ENCODE assay signal across 25 cellular contexts in the genomic region with DNA sequence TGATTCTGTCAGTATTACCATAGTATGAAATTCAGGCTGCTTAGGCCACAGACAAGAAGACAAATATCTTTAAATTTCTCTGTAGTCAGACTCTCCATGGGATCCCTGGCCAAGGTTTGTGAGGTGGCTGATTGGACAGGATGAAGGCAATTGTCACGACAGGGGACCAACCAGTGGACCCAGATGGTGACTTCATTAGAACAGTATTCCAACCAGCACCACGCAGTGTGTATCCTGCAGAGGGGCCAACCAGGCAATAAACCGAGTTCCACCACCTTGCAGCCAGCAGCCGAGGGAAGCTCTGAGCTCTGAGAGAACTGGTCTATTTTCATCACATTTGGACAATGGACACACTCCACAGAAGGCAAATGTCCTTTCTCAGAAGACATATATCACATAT. TPM values are rescaled to one million over a fixed set of nuclear protein-coding genes. Genes with fewer than 3 reads are reported as not detected.
"Had no signal": no experiment of that assay in that cellular context is flagged by ENCODE, and none has a peak within 500 bp of the region (broad histone marks: within the 10 kb centered on the region; RNA-seq: fewer than 3 reads in every experiment).

No MANE protein-coding gene starts in this region.

- ATAC-seq: HepG2 had no signal

- H3K27me3 ChIP-seq: MG63 had no signal

- H3K9ac ChIP-seq: SK-N-SH had no signal

- H3K36me3 ChIP-seq: MG63 had no signal

- H3K9me3 ChIP-seq: MG63 had no signal

- H3K4me3 ChIP-seq: MG63 had no signal

- DNase-seq: IMR-90, Karpas-422, KG1, MG63, NCI-H1092, NCI-H1105 treated with DMSO at 0.1 percent for 48 hours, NCI-H1417 treated with DMSO at 0.1 percent for 48 hours, NCI-H146, NCI-H1694 treated with DMSO at 0.1 percent for 48 hours, NCI-H1930, NCI-H2081, NCI-H2107, NCI-H2171, NCI-H226, NCI-H446, NCI-H510A, NCI-H524 treated with DMSO at 0.1 percent for 48 hours, NCI-H69, NCI-H774, RPMI8226, SHP77, SK-N-SH had no signal

RNA-seq across cellular contexts. Expression of a gene that starts 16.1 kb away (rescaled TPM):
- total RNA-seq: HepG2, HT-29, SK-MEL-5 had no signal
- polyA plus RNA-seq: HepG2, SK-N-SH had no signal
